27 cellular contexts compared by ENCODE assay signal in the genomic region with DNA sequence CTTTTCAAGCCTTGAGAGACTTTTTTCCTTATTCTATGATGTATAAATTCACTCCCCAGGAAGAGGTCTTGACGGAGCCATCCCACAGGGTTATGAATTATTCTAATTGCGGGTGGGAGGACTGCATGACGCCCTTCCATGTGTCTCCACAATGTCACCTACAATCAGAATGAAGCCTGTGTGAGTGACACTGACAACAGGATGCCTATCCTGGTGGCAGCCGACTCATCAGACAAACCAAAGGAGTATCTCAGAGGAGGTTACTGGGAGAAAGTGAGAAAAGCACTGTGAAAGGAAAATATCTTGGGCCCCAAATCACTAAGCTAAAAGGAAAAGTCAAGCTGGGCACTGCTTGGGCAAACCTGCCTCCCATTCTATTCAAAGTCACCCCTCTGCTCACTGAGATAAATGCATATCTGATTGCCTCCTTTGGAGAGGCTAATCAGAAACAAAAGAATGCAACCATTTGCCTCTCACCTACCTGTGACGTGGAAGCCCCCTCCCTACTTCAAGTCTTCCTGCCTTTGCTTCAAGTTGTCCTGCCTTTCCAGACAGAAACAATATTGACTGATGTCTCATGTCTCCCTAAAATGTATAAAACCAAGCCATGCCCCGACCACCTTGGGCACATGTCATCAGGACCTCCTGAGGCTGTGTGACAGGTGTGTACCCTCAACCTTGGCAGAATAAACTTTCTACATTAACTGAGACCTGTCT.
A peak's percentile ranks its signal among the peaks of the same experiment; 100 is the strongest.
DNase-seq lines count a peak whose midpoint lies in the region; TF ChIP-seq lines count a peak whose summit lies in the region.
"Had no signal": no experiment of that assay in that cellular context is flagged by ENCODE, and none has a peak within 500 bp of the region (broad histone marks: within the 10 kb centered on the region; RNA-seq: fewer than 3 reads in every experiment).

No MANE protein-coding gene starts in this region.

- no peaks in the 10 kb centered on the region for H3K9me3 Mint-ChIP-seq in type B pancreatic cell
- H3K9me3 Mint-ChIP-seq: activated CD4-positive, alpha-beta memory T cell treated with anti-CD3 and anti-CD28 coated beads, Interleukin-2, amount 10 ng/mL, durations not matched to agents 7 days and 5 days; activated naive CD4-positive, alpha-beta T cell treated with anti-CD3 and anti-CD28 coated beads, Interleukin-2, amount 50 U/mL, for 72 hours; activated T-helper 2 cell treated with anti-CD3 and anti-CD28 coated beads, Interferon-gamma antibody, Interleukin-2, Interleukin-4, amounts not matched to agents 10 μg/mL and 5 μg/mL and 100 μg/mL, durations not matched to agents 14 hours and 24 hours and 36 hours; effector memory CD8-positive, alpha-beta T cell; natural killer cell had no signal

- H3K27me3 ChIP-seq in HUES6 (ENCODE audit: control insufficient read depth, insufficient read depth, low read length) = no peaks in the 10 kb centered on the region
- no peaks in the 10 kb centered on the region for H3K27me3 ChIP-seq in ectodermal cell (ENCODE audit: control insufficient read depth, insufficient read depth, low read length, poor library complexity, severe bottlenecking)
- H3K27me3 ChIP-seq: esophagus squamous epithelium, hepatocyte, pancreas had no signal

- DNase-seq in myocyte (ENCODE audit: low read depth) = peak; percentile 78
- DNase-seq in type B pancreatic cell (ENCODE audit: extremely low spot score, unreplicated experiment) = no peak
- no peak for DNase-seq in activated CD8-positive, alpha-beta memory T cell treated with anti-CD3 and anti-CD28 coated beads, Interleukin-2, amount 50 U/mL, for 4 hours
- DNase-seq in NCI-H187 treated with DMSO at 0.1 percent for 48 hours (lab: John Stamatoyannopoulos, UW) = no peak
- no peak for DNase-seq in activated CD8-positive, alpha-beta memory T cell treated with anti-CD3 and anti-CD28 coated beads, Interleukin-2, amount 50 U/mL, for 48 hours
- DNase-seq: activated CD4-positive, alpha-beta memory T cell treated with anti-CD3 and anti-CD28 coated beads, Interleukin-2, amount 10 ng/mL, durations not matched to agents 7 days and 5 days; DND-41; effector memory CD8-positive, alpha-beta T cell; esophagus squamous epithelium; left ventricle myocardium inferior; natural killer cell; NCI-H1105; NCI-H2081 treated with DMSO at 0.1 percent for 48 hours; NCI-H226; pancreas; right cardiac atrium; stimulated activated CD4-positive, alpha-beta T cell treated with anti-CD3 and anti-CD28 coated beads, Interleukin-12 subunit alpha, Interleukin-12 subunit beta, amount 100 ng/mL, for 4 hours; stimulated activated CD4-positive, alpha-beta T cell treated with anti-CD3 and anti-CD28 coated beads, Interleukin-4, amount 100 ng/mL, for 1 hour; substantia nigra had no signal

- no peak for TF ChIP-seq CTCF in type B pancreatic cell (conservative IDR thresholded peaks at IDR 0.05)

- 80 to 83% methylated on average over 6 of the region's 6 CpGs for WGBS in ectodermal cell, 2 experiments

- H3K4me1 ChIP-seq in HUES6 (ENCODE audit: control insufficient read depth, insufficient read depth, low read length) = peaks cover 39% of the 10 kb centered on the region
- peaks cover 21% of the 10 kb centered on the region for H3K4me1 ChIP-seq in ectodermal cell (ENCODE audit: control insufficient read depth, insufficient read depth, low read length)
- H3K4me1 ChIP-seq: left ventricle myocardium inferior, pancreas had no signal

- H3K36me3 Mint-ChIP-seq in type B pancreatic cell = peaks cover 41% of the 10 kb centered on the region
- H3K36me3 Mint-ChIP-seq: activated naive CD4-positive, alpha-beta T cell treated with anti-CD3 and anti-CD28 coated beads, Interleukin-2, amount 50 U/mL, for 72 hours; CD14-positive monocyte; natural killer cell had no signal

- H3K4me3 ChIP-seq in HUES6 (ENCODE audit: low read depth, low read length) (no peak overlapping the region), ectodermal cell (ENCODE audit: insufficient read depth, low read depth, low read length) (no peak overlapping the region)
- H3K4me3 ChIP-seq: coronary artery, esophagus squamous epithelium, hepatocyte, left ventricle myocardium inferior, pancreas had no signal

- no peak overlapping the region for H3K4me3 Mint-ChIP-seq in type B pancreatic cell
- H3K4me3 Mint-ChIP-seq: activated CD4-positive, alpha-beta memory T cell treated with anti-CD3 and anti-CD28 coated beads, Interleukin-2, amount 10 ng/mL, durations not matched to agents 7 days and 5 days; CD14-positive monocyte; effector memory CD8-positive, alpha-beta T cell; natural killer cell had no signal

- H3K9me3 ChIP-seq in HUES6 (ENCODE audit: control insufficient read depth, insufficient read depth, low read depth, low read length) = no peaks in the 10 kb centered on the region
- no peaks in the 10 kb centered on the region for H3K9me3 ChIP-seq in ectodermal cell (ENCODE audit: control insufficient read depth, low read length)
- H3K9me3 ChIP-seq: esophagus squamous epithelium, left ventricle myocardium inferior, pancreas had no signal

- H3K27ac ChIP-seq in HUES6 (ENCODE audit: low read depth, low read length) = peak overlapping the region; percentile 91
- peak overlapping the region; percentile 21 for H3K27ac ChIP-seq in ectodermal cell (ENCODE audit: insufficient read depth, low read depth, low read length, poor library complexity, severe bottlenecking)
- H3K27ac ChIP-seq: esophagus squamous epithelium, hepatocyte, HL-60, left ventricle myocardium inferior, pancreas had no signal

- H3K4me1 Mint-ChIP-seq in type B pancreatic cell (ENCODE audit: unreplicated experiment) = peaks cover 31% of the 10 kb centered on the region
- H3K4me1 Mint-ChIP-seq: activated CD4-positive, alpha-beta memory T cell treated with anti-CD3 and anti-CD28 coated beads, Interleukin-2, amount 10 ng/mL, durations not matched to agents 7 days and 5 days; CD14-positive monocyte; natural killer cell had no signal

- H3K27ac Mint-ChIP-seq in type B pancreatic cell = peak overlapping the region; percentile 47
- H3K27ac Mint-ChIP-seq: activated CD4-positive, alpha-beta memory T cell treated with anti-CD3 and anti-CD28 coated beads, Interleukin-2, amount 10 ng/mL, durations not matched to agents 7 days and 5 days; activated T-helper 2 cell treated with anti-CD3 and anti-CD28 coated beads, Interferon-gamma antibody, Interleukin-2, Interleukin-4, amounts not matched to agents 10 μg/mL and 5 μg/mL and 100 μg/mL, durations not matched to agents 14 hours and 24 hours and 36 hours; CD14-positive monocyte; effector memory CD8-positive, alpha-beta T cell; natural killer cell had no signal

- peaks cover 73% of the 10 kb centered on the region for H3K36me3 ChIP-seq in HUES6 (ENCODE audit: control insufficient read depth, insufficient read depth, low read length)
- H3K36me3 ChIP-seq in ectodermal cell (ENCODE audit: control insufficient read depth, insufficient read depth, low read length) = peaks cover 15% of the 10 kb centered on the region

- peak overlapping the region; percentile 44 for H3K9ac ChIP-seq in HUES6 (ENCODE audit: low read length)

- no peaks in the 10 kb centered on the region for H3K27me3 Mint-ChIP-seq in type B pancreatic cell
- H3K27me3 Mint-ChIP-seq: activated CD4-positive, alpha-beta memory T cell treated with anti-CD3 and anti-CD28 coated beads, Interleukin-2, amount 10 ng/mL, durations not matched to agents 7 days and 5 days had no signal
